In the genomic region with DNA sequence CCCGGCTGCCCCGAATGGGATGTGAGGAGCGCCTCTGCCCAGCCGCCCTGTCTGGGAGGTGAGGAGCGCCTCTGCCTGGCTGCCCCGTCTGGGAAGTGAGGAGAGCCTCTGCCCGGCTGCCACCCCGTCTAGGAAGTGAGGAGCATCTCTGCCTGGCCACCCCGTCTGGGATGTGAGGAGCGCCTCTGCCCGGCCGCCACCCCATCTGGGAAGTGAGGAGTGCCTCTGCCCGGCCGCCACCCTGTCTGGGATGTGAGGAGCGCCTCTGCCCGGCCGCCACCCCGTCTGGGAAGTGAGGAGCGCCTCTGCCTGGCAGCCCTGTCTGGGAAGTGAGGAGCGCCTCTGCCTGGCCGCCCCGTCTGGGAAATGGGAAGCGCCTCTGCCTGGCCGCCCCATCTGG, we compare ENCODE assay signal across 5 cellular contexts. TPM values are rescaled to one million over a fixed set of nuclear protein-coding genes. Genes with fewer than 3 reads are reported as not detected.
A peak's percentile ranks its signal among the peaks of the same experiment; 100 is the strongest.
DNase-seq lines count a peak whose midpoint lies in the region; ATAC-seq, FAIRE-seq and TF ChIP-seq lines count a peak whose summit lies in the region.
"Not testable (repeated sequence)": the region's sequence is repeated elsewhere in the genome, so short reads cannot be mapped to it uniquely, and the experiment has no call there.

No MANE protein-coding gene starts in this region.

- not testable (repeated sequence) for H3K4me2 ChIP-seq in BLaER1; BLaER1 treated with 17β-estradiol and CSF1 and Interleukin-3, amounts not matched to agents 10 nM and 100 nM; DND-41 (ENCODE audit: insufficient read depth, low read length); K562 (ENCODE audit: insufficient read depth, low read length); mesendoderm (ENCODE audit: low read length)

- intact Hi-C loops in K562 (cut with micrococcal nuclease): not testable (repeated sequence)

- H3K9ac ChIP-seq in BLaER1; BLaER1 treated with 17β-estradiol and CSF1 and Interleukin-3, amounts not matched to agents 10 nM and 100 nM; DND-41 (ENCODE audit: low read depth, low read length); K562 (ENCODE audit: insufficient read depth in 1 of 2, low read depth in 2 of 2, low read length in 2 of 2); mesendoderm (ENCODE audit: low read length): not testable (repeated sequence)

- H2AK5ac ChIP-seq in mesendoderm (ENCODE audit: low read length): not testable (repeated sequence)

- H3K9me3 ChIP-seq in BLaER1 (peaks cover 35% of the 10 kb centered on the region), DND-41 (ENCODE audit: insufficient read depth, low read length, severe bottlenecking) (peaks cover 12% of the 10 kb centered on the region)
- H3K9me3 ChIP-seq in BLaER1 treated with 17β-estradiol and CSF1 and Interleukin-3, amounts not matched to agents 10 nM and 100 nM (replicated peaks in 1 of 11): peaks cover 35 to 48% (median 39%) of the 10 kb centered on the region in 11 experiments
- not testable (repeated sequence) for H3K9me3 ChIP-seq in K562 (replicated peaks; ENCODE audit: control insufficient read depth, insufficient read depth, low read depth, low read length)

- H3K18ac ChIP-seq in mesendoderm (ENCODE audit: low read length): not testable (repeated sequence)

- H2BK5ac ChIP-seq in mesendoderm (ENCODE audit: low read length): not testable (repeated sequence)

- H3K4me1 ChIP-seq in BLaER1; BLaER1 treated with 17β-estradiol and CSF1 and Interleukin-3, amounts not matched to agents 10 nM and 100 nM; DND-41 (ENCODE audit: insufficient read depth, low read length); K562 (replicated peaks in 1 of 2; ENCODE audit: control insufficient read depth in 2 of 2, insufficient read depth in 2 of 2, low read length in 2 of 2); mesendoderm (ENCODE audit: control insufficient read depth, low read depth, low read length): not testable (repeated sequence)

- not testable (repeated sequence) for H3K23ac ChIP-seq in mesendoderm (ENCODE audit: low read length)

- POLR2A ChIA-PET in K562 (lab: Yijun Ruan, JAX): not testable (repeated sequence)

- 97% methylated on average over 16 of the region's 24 CpGs for WGBS in K562 (ENCODE audit: insufficient coverage, low coverage, missing lambda C conversion rate)
- WGBS in mesendoderm (ENCODE audit: extremely low coverage, insufficient coverage, low lambda C conversion rate): no CpG with 5 or more reads among the region's 24 CpGs

- not testable (repeated sequence) for BruUV-seq in K562 (replicated peaks; lab: Mats Ljungman, UMichigan)

- not testable (repeated sequence) for TF ChIP-seq EP300 in K562 (IDR thresholded peaks at IDR 0.05; ENCODE audit: low read length)

- not testable (repeated sequence) for H2AFZ ChIP-seq in DND-41 (ENCODE audit: low read depth, low read length); K562 (ENCODE audit: low read depth, low read length)

- H3K27ac ChIP-seq in BLaER1; BLaER1 treated with 17β-estradiol and CSF1 and Interleukin-3, amounts not matched to agents 10 nM and 100 nM; DND-41 (ENCODE audit: low read length); K562 (ENCODE audit: extremely low read depth, low read depth, low read length); mesendoderm (ENCODE audit: low read depth, low read length): not testable (repeated sequence)

- H4K8ac ChIP-seq in mesendoderm (ENCODE audit: low read depth, low read length): not testable (repeated sequence)

- H3K4me3 ChIP-seq in BLaER1: peak overlapping the region; percentile 33
- peak overlapping the region in 6 of 10 experiments; percentile 14 to 55 (median 32); a peak in 5 of 20 replicates for H3K4me3 ChIP-seq in BLaER1 treated with 17β-estradiol and CSF1 and Interleukin-3, amounts not matched to agents 10 nM and 100 nM
- not testable (repeated sequence) for H3K4me3 ChIP-seq in DND-41 (ENCODE audit: low read depth in 1 of 2, low read length in 2 of 2); K562; mesendoderm (ENCODE audit: low read length)

- DNase-seq in DND-41 (peak; percentile 29), mesendoderm (peak; percentile 25)
- DNase-seq in K562 (ENCODE audit: extremely low read depth in 1 of 4, low spot score in 3 of 4): not testable (repeated sequence)

- not testable (repeated sequence) for H3K4ac ChIP-seq in mesendoderm (ENCODE audit: low read depth, low read length)

- TF ChIP-seq CTCF in DND-41 (IDR thresholded peaks at IDR 0.05; ENCODE audit: borderline replicate concordance, extremely low read depth, low read length, poor library complexity, severe bottlenecking); K562 (IDR thresholded peaks at IDR 0.05 in 2 of 3, conservative IDR thresholded peaks at IDR 0.05 in 1 of 3; ENCODE audit: insufficient read depth in 2 of 3, low read depth in 1 of 3, low read length in 3 of 3): not testable (repeated sequence)

- not testable (repeated sequence) for H3K79me1 ChIP-seq in mesendoderm (ENCODE audit: low read length)

- not testable (repeated sequence) for TF ChIP-seq POLR2A in K562 (conservative IDR thresholded peaks at IDR 0.05)

- H3K36me3 ChIP-seq in BLaER1 (peaks cover 75% of the 10 kb centered on the region), DND-41 (ENCODE audit: insufficient read depth, low read length) (peaks cover 66% of the 10 kb centered on the region), K562 (ENCODE audit: control insufficient read depth, insufficient read depth, low read length) (peaks cover 56% of the 10 kb centered on the region)
- H3K36me3 ChIP-seq in BLaER1 treated with 17β-estradiol and CSF1 and Interleukin-3, amounts not matched to agents 10 nM and 100 nM: peaks cover 63 to 97% (median 92%) of the 10 kb centered on the region in 11 experiments
- not testable (repeated sequence) for H3K36me3 ChIP-seq in mesendoderm (ENCODE audit: control insufficient read depth, insufficient read depth, low read length)

- H2BK120ac ChIP-seq in mesendoderm (ENCODE audit: low read depth, low read length): not testable (repeated sequence)

- ATAC-seq in DND-41 (ENCODE audit: insufficient read depth, low read depth); K562: not testable (repeated sequence)

- H3K9me1 ChIP-seq in K562 (ENCODE audit: control insufficient read depth, insufficient read depth, low read length): not testable (repeated sequence)

- not testable (repeated sequence) for H4K20me1 ChIP-seq in BLaER1; DND-41 (ENCODE audit: insufficient read depth, low read length); K562 (replicated peaks; ENCODE audit: control insufficient read depth, insufficient read depth, low read length)
- peaks cover 0 to 60% (median 0%) of the 10 kb centered on the region in 11 experiments; a peak in 5 of 22 replicates for H4K20me1 ChIP-seq in BLaER1 treated with 17β-estradiol and CSF1 and Interleukin-3, amounts not matched to agents 10 nM and 100 nM

- H2BK15ac ChIP-seq in mesendoderm (replicated peaks; ENCODE audit: low read depth): not testable (repeated sequence)

- not testable (repeated sequence) for H3K27me3 ChIP-seq in BLaER1; BLaER1 treated with 17β-estradiol and CSF1 and Interleukin-3, amounts not matched to agents 10 nM and 100 nM; DND-41 (ENCODE audit: insufficient read depth, low read length, poor library complexity); K562 (ENCODE audit: control insufficient read depth in 2 of 2, insufficient read depth in 2 of 2, low read length in 2 of 2); mesendoderm (ENCODE audit: insufficient read depth, low read length, poor library complexity)

- H4K5ac ChIP-seq in mesendoderm (ENCODE audit: low read length): not testable (repeated sequence)

- CTCF ChIA-PET in K562 (lab: Yijun Ruan, JAX; ENCODE audit: low intra/inter-chr PET ratio): not testable (repeated sequence)

- not testable (repeated sequence) for FAIRE-seq in K562 (lab: Jason Lieb, UNC)

- H3K56ac ChIP-seq in mesendoderm (ENCODE audit: low read length): not testable (repeated sequence)

- not testable (repeated sequence) for H3K79me2 ChIP-seq in DND-41 (ENCODE audit: insufficient read depth, low read length); K562 (ENCODE audit: control insufficient read depth, insufficient read depth, low read length); mesendoderm (ENCODE audit: control insufficient read depth, insufficient read depth, low read length)

- in situ Hi-C loops in K562 (cut with MboI): not testable (repeated sequence)

- TF ChIP-seq RAD21 in K562 (CRISPR knock-in tag; conservative IDR thresholded peaks at IDR 0.05 in 1 of 2, IDR thresholded peaks at IDR 0.05 in 1 of 2): not testable (repeated sequence)

RNA-seq across cellular contexts. Expression of a gene that starts 36.4 kb away (rescaled TPM):
- total RNA-seq in K562 (2011; cell fraction: chromatin; rRNA removed; ENCODE audit: low replicate concordance): 23.7 and 108 TPM in 2 replicates
- total RNA-seq in K562 (2011; cell fraction: nucleolus; rRNA removed): 13.2 and 19.5 TPM in 2 replicates
- total RNA-seq in K562 (2011; cell fraction: nucleoplasm; rRNA removed): 39.4 and 61.3 TPM in 2 replicates
- total RNA-seq in K562 (2014; rRNA removed) (25.1 and 33.3 TPM in 2 replicates), K562 (2014; rRNA removed; fragmentation: Illumina TruSeq; extraction: Trizol) (52.9 and 55.3 TPM in 2 replicates), K562 (2015; rRNA removed; fragmentation: Illumina TruSeq; extraction: Trizol) (39.9 and 50.5 TPM in 2 replicates), K562 (2021) (30.8 and 33.9 TPM in 2 replicates)
- polyA plus RNA-seq in K562 (2011; rRNA removed) (67.5 and 101 TPM in 2 replicates), K562 (2014; fragmentation: Illumina TruSeq; extraction: Trizol) (47.5 and 72.5 TPM in 2 replicates), K562 (2014; fragmentation: Nextera tagmentation; extraction: Ambion mirVana) (10 to 100 TPM; 23.0 to 30.5 TPM), K562 (2014; rRNA removed) (32.2 and 41.2 TPM in 2 replicates)
- polyA plus RNA-seq in K562 (2011; cell fraction: cytosol; rRNA removed): 29.2 and 43.3 TPM in 2 replicates
- 22.7 and 29.3 TPM in 2 replicates for polyA plus RNA-seq in K562 (2011; cell fraction: nucleus; rRNA removed)
- 28.2 and 47.4 TPM in 2 replicates for polyA plus RNA-seq in K562 (2012)
- polyA minus RNA-seq in K562 (2011; rRNA and poly(A)+ RNA removed): 85.8 and 104 TPM in 2 replicates
- polyA minus RNA-seq in K562 (2011; cell fraction: cytosol; rRNA and poly(A)+ RNA removed): 20.7 and 44.3 TPM in 2 replicates
- 29.1 and 38.3 TPM in 2 replicates for polyA minus RNA-seq in K562 (2011; cell fraction: nucleus; rRNA and poly(A)+ RNA removed)
- polyA plus RNA-seq in mesendoderm (2013, experiment 1 of 2): 20.1 TPM
- 20.8 TPM for polyA plus RNA-seq in mesendoderm (2013, experiment 2 of 2)
